In the genomic region with DNA sequence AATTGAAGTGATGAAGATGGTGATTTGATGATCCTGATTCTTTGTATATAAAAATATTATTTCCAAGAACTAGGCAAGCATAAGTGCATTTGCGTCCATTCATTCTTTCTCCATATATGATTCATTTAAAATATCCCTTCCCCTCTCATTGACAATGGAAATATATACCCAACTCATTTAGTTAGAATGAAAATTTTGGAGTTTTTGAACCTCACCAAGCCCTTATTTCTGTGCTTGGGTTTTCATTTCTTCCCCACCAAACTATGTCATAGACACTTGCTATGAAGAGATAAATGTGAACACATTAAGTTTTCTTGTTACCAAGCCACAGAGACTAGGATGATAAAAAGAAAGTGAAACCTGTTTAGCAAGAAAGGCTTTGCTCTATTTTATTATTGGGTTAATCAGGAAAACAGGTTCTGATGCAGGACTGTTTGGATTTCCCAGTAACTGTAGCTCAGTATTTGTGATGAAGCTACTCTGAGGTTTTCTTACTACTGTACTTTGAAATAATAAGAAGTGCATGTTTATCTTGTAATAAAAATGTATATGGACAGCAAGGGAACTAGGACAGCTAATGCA, we compare ENCODE assay signal across 1 cellular context.
TF ChIP-seq lines count a peak whose summit lies in the region.

No MANE protein-coding gene starts in this region.

TF ChIP-seq in GM12878, 131 proteins besides CTCF, POLR2A, EP300 and RAD21 (continued from another document):
- no peak for TF ChIP-seq KAT2A (conservative IDR thresholded peaks at IDR 0.05; ENCODE audit: control insufficient read depth, low read depth, low read length)
- no peak for TF ChIP-seq YY1 (IDR thresholded peaks at IDR 0.05; ENCODE audit: low read depth, low read length)
- TF ChIP-seq, protein P1, sequence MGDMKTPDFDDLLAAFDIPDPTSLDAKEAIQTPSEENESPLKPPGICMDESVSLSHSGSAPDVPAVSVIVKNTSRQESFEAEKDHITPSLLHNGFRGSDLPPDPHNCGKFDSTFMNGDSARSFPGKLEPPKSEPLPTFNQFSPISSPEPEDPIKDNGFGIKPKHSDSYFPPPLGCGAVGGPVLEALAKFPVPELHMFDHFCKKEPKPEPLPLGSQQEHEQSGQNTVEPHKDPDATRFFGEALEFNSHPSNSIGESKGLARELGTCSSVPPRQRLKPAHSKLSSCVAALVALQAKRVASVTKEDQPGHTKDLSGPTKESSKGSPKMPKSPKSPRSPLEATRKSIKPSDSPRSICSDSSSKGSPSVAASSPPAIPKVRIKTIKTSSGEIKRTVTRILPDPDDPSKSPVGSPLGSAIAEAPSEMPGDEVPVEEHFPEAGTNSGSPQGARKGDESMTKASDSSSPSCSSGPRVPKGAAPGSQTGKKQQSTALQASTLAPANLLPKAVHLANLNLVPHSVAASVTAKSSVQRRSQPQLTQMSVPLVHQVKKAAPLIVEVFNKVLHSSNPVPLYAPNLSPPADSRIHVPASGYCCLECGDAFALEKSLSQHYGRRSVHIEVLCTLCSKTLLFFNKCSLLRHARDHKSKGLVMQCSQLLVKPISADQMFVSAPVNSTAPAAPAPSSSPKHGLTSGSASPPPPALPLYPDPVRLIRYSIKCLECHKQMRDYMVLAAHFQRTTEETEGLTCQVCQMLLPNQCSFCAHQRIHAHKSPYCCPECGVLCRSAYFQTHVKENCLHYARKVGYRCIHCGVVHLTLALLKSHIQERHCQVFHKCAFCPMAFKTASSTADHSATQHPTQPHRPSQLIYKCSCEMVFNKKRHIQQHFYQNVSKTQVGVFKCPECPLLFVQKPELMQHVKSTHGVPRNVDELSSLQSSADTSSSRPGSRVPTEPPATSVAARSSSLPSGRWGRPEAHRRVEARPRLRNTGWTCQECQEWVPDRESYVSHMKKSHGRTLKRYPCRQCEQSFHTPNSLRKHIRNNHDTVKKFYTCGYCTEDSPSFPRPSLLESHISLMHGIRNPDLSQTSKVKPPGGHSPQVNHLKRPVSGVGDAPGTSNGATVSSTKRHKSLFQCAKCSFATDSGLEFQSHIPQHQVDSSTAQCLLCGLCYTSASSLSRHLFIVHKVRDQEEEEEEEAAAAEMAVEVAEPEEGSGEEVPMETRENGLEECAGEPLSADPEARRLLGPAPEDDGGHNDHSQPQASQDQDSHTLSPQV (IDR thresholded peaks at IDR 0.05) = no peak
- TF ChIP-seq CBX5 (IDR thresholded peaks at IDR 0.05; ENCODE audit: low read depth) = no peak
- TF ChIP-seq RFX5 (IDR thresholded peaks at IDR 0.05; ENCODE audit: low read depth, low read length) = no peak
- TF ChIP-seq ATF3 (IDR thresholded peaks at IDR 0.05; ENCODE audit: borderline replicate concordance, extremely low read depth, low read depth, low read length) = no peak
- no peak for TF ChIP-seq ETV6 (conservative IDR thresholded peaks at IDR 0.05 in 1 of 2, IDR thresholded peaks at IDR 0.05 in 1 of 2; ENCODE audit: borderline replicate concordance in 1 of 2, low read depth in 1 of 2)
